ENCODE assay signal across 23 cellular contexts in the genomic region with DNA sequence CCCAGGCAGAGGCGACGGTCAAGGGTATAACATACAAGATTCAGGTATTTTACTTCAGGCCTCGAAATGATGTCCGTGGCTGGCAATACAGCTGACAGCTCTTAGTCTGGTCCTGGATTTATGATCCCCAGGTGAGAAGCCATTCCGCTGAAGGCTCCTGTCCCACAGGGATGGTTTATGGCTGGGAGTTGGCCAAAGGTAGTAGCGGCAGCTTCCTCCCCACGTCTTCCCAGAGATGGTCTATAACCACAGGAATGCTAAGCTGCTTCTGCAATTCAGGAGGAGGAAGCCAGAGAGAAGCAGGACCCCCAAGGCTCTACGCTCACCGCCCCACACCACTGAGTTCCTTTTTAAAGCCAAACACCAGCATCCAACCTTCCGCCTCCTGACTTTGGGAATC.
"Had no signal": no experiment of that assay in that cellular context is flagged by ENCODE, and none has a peak within 500 bp of the region (broad histone marks: within the 10 kb centered on the region; RNA-seq: fewer than 3 reads in every experiment).

No MANE protein-coding gene starts in this region.

- H3K4me3 ChIP-seq: dorsolateral prefrontal cortex, heart left ventricle, lung, right atrium auricular region, sigmoid colon, skin epidermis, testis, tibial nerve, upper lobe of right lung, vagina had no signal

- FAIRE-seq: frontal cortex, islet of Langerhans had no signal

- H3K36me3 ChIP-seq: heart left ventricle, neutrophil, right atrium auricular region, sigmoid colon, tibial nerve, upper lobe of right lung, vagina had no signal

- ATAC-seq: heart left ventricle; left ventricle myocardium superior; naive thymus-derived CD4-positive, alpha-beta T cell; stimulated activated naive B cell treated with anti-CD40 and anti-IgM and Interleukin-4, amounts not matched to agents 10 μg/mL and 1 μg/mL and 100 μg/mL, for 72 hours; stimulated activated naive CD8-positive, alpha-beta T cell treated with anti-CD3 and anti-CD28 coated beads, Interleukin-15, amount 100 ng/mL, for 72 hours; upper lobe of right lung had no signal

- DNase-seq: cortex of kidney; dorsolateral prefrontal cortex; effector CD8-positive, alpha-beta T cell; heart left ventricle; hippocampal formation; left ventricle myocardium superior; mesenchymal stem cell; naive thymus-derived CD4-positive, alpha-beta T cell; sigmoid colon; stimulated activated CD4-positive, alpha-beta T cell treated with anti-CD3 and anti-CD28 coated beads, Interleukin-2, amount 100 ng/mL, for 24 hours; stimulated activated CD4-positive, alpha-beta T cell treated with anti-CD3 and anti-CD28 coated beads, Interleukin-4, amount 100 ng/mL, for 4 hours; stimulated activated naive B cell treated with anti-CD40 and anti-IgM and Interleukin-4, amounts not matched to agents 10 μg/mL and 1 μg/mL and 100 μg/mL, for 72 hours; stimulated activated naive CD8-positive, alpha-beta T cell treated with anti-CD3 and anti-CD28 coated beads, Interleukin-15, amount 100 ng/mL, for 72 hours; testis; upper lobe of right lung had no signal

- H3K27ac ChIP-seq: dorsolateral prefrontal cortex, heart left ventricle, neutrophil, right atrium auricular region, sigmoid colon, skin epidermis, testis, tibial nerve, upper lobe of right lung, vagina had no signal

- H3K27me3 ChIP-seq: testis, vagina had no signal

- H3K9me3 ChIP-seq: heart left ventricle, neutrophil, right atrium auricular region, sigmoid colon, testis, tibial nerve, upper lobe of right lung, vagina had no signal
